Comparison of ENCODE assay signal across 8 cellular contexts in genomic region chr10:61752111-61753011, GRCh38.
A peak's percentile ranks its signal among the peaks of the same experiment; 100 is the strongest.
DNase-seq lines count a peak whose midpoint lies in the region; ATAC-seq and TF ChIP-seq lines count a peak whose summit lies in the region.

No MANE protein-coding gene starts in this region.

- no peak for TF ChIP-seq EP300 in gastroesophageal sphincter (IDR thresholded peaks at IDR 0.05)

- DNase-seq in SK-N-MC (ENCODE audit: low read depth, low spot score): peak; percentile 75
- no peak for DNase-seq in vagina (ENCODE audit: extremely low spot score in 2 of 2)
- DNase-seq in WTC11 (ENCODE audit: low spot score): no peak
- DNase-seq in NCI-H526 treated with DMSO at 0.1 percent for 48 hours (lab: John Stamatoyannopoulos, UW): no peak
- no peak for DNase-seq in NCI-H187 treated with DMSO at 0.1 percent for 48 hours (lab: John Stamatoyannopoulos, UW)

- no peaks in the 10 kb centered on the region for H3K36me3 ChIP-seq in SK-N-MC (ENCODE audit: insufficient read depth, low read length)
- H3K36me3 ChIP-seq in gastroesophageal sphincter: no peaks in the 10 kb centered on the region
- H3K36me3 ChIP-seq in vagina: no peaks in the 10 kb centered on the region

- TF ChIP-seq CTCF in gastroesophageal sphincter (IDR thresholded peaks at IDR 0.05): no peak
- no peak for TF ChIP-seq CTCF in vagina (IDR thresholded peaks at IDR 0.05)
- TF ChIP-seq CTCF in WTC11 (IDR thresholded peaks at IDR 0.05): no peak

- H3K4me1 ChIP-seq in gastroesophageal sphincter (peaks cover 5 to 53% (median 18%) of the 10 kb centered on the region in 3 donors), vagina (peaks cover 50% of the 10 kb centered on the region)

- H3K27ac ChIP-seq in SK-N-MC: peak overlapping the region; percentile 75
- peak overlapping the region in 1 of 4 donors; percentile 5 for H3K27ac ChIP-seq in gastroesophageal sphincter
- peak overlapping the region; percentile 50 for H3K27ac ChIP-seq in vagina

- peaks cover 51% of the 10 kb centered on the region for H3K4me1 Mint-ChIP-seq in WTC11

- POLR2A ChIA-PET in WTC11 (lab: Charles Lee): no interaction called here

- TF ChIP-seq POLR2A in gastroesophageal sphincter (IDR thresholded peaks at IDR 0.05) (no peak), vagina (IDR thresholded peaks at IDR 0.05) (no peak)

- H3K27me3 ChIP-seq in gastroesophageal sphincter (no peaks in the 10 kb centered on the region), vagina (no peaks in the 10 kb centered on the region)

- H3K36me3 Mint-ChIP-seq in WTC11: no peaks in the 10 kb centered on the region

- intact Hi-C loops in vagina (cut with DNase I): no loop called here

- H3K9me3 ChIP-seq in SK-N-MC (ENCODE audit: low read depth, low read length) (no peaks in the 10 kb centered on the region), gastroesophageal sphincter (no peaks in the 10 kb centered on the region), vagina (no peaks in the 10 kb centered on the region)

- H3K27me3 Mint-ChIP-seq in WTC11 (ENCODE audit: low read depth): no peaks in the 10 kb centered on the region

- WGBS in gastroesophageal sphincter (ENCODE audit: low coverage in 1 of 2), 2 donors: 49 to 64% methylated on average over 5 to 6 of the region's 6 CpGs

- CTCF ChIA-PET in WTC11 (lab: Charles Lee): interaction anchor here (0.6 to 3.6 kb wide), 7 partner anchors 9 to 936 kb away, joined by 3 to 90 read pairs (median 11); no protein-coding TSS in a partner anchor

- peak; percentile 54 for ATAC-seq in GM18867 (IDR thresholded peaks at IDR 0.05; ENCODE audit: unreplicated experiment)
- peak; percentile 47 for ATAC-seq in HG02798 (IDR thresholded peaks at IDR 0.05; ENCODE audit: poor library complexity, unreplicated experiment)
- ATAC-seq in gastroesophageal sphincter: peak; percentile 35
- ATAC-seq in WTC11: no peak

- H3K27ac Mint-ChIP-seq in WTC11: no peak overlapping the region

- no peak overlapping the region for H3K4me3 Mint-ChIP-seq in WTC11

- no peak overlapping the region for H3K9ac ChIP-seq in SK-N-MC (ENCODE audit: insufficient read length)

- H3K4me3 ChIP-seq in SK-N-MC (peak overlapping the region; percentile 57), gastroesophageal sphincter (no peak overlapping the region), vagina (no peak overlapping the region)

- H3K9me3 Mint-ChIP-seq in WTC11: no peaks in the 10 kb centered on the region

TF ChIP-seq in WTC11, 78 proteins besides CTCF, POLR2A, EP300 and RAD21 (continues in another document):
- TF ChIP-seq MLX (CRISPR knock-in tag; IDR thresholded peaks at IDR 0.05): no peak
- TF ChIP-seq TCF7 (CRISPR knock-in tag; IDR thresholded peaks at IDR 0.05; ENCODE audit: low read depth): no peak
- no peak for TF ChIP-seq CDX4 (CRISPR knock-in tag; IDR thresholded peaks at IDR 0.05; ENCODE audit: borderline replicate concordance)
- TF ChIP-seq ZNF532 (CRISPR knock-in tag; IDR thresholded peaks at IDR 0.05; ENCODE audit: borderline replicate concordance): no peak
- TF ChIP-seq, protein P1, sequence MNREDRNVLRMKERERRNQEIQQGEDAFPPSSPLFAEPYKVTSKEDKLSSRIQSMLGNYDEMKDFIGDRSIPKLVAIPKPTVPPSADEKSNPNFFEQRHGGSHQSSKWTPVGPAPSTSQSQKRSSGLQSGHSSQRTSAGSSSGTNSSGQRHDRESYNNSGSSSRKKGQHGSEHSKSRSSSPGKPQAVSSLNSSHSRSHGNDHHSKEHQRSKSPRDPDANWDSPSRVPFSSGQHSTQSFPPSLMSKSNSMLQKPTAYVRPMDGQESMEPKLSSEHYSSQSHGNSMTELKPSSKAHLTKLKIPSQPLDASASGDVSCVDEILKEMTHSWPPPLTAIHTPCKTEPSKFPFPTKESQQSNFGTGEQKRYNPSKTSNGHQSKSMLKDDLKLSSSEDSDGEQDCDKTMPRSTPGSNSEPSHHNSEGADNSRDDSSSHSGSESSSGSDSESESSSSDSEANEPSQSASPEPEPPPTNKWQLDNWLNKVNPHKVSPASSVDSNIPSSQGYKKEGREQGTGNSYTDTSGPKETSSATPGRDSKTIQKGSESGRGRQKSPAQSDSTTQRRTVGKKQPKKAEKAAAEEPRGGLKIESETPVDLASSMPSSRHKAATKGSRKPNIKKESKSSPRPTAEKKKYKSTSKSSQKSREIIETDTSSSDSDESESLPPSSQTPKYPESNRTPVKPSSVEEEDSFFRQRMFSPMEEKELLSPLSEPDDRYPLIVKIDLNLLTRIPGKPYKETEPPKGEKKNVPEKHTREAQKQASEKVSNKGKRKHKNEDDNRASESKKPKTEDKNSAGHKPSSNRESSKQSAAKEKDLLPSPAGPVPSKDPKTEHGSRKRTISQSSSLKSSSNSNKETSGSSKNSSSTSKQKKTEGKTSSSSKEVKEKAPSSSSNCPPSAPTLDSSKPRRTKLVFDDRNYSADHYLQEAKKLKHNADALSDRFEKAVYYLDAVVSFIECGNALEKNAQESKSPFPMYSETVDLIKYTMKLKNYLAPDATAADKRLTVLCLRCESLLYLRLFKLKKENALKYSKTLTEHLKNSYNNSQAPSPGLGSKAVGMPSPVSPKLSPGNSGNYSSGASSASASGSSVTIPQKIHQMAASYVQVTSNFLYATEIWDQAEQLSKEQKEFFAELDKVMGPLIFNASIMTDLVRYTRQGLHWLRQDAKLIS (CRISPR knock-in tag; IDR thresholded peaks at IDR 0.05; ENCODE audit: borderline replicate concordance): no peak
- no peak for TF ChIP-seq SOX15 (CRISPR knock-in tag; IDR thresholded peaks at IDR 0.05)
- TF ChIP-seq ESRRA (CRISPR knock-in tag; IDR thresholded peaks at IDR 0.05; ENCODE audit: borderline replicate concordance): no peak
- no peak for TF ChIP-seq RORB (CRISPR knock-in tag; IDR thresholded peaks at IDR 0.05)
- no peak for TF ChIP-seq CBFB (CRISPR knock-in tag; IDR thresholded peaks at IDR 0.05; ENCODE audit: low read depth)
- TF ChIP-seq ATF3 (CRISPR knock-in tag; conservative IDR thresholded peaks at IDR 0.05): no peak
- no peak for TF ChIP-seq FOXJ3 (CRISPR knock-in tag; IDR thresholded peaks at IDR 0.05; ENCODE audit: borderline replicate concordance)
- TF ChIP-seq EMX1 (CRISPR knock-in tag; IDR thresholded peaks at IDR 0.05): no peak
- TF ChIP-seq ATF1 (CRISPR knock-in tag; IDR thresholded peaks at IDR 0.05): no peak
- TF ChIP-seq SMAD3 (CRISPR knock-in tag; IDR thresholded peaks at IDR 0.05; ENCODE audit: borderline replicate concordance): no peak
- TF ChIP-seq NFE2L1 (CRISPR knock-in tag; IDR thresholded peaks at IDR 0.05): no peak
- no peak for TF ChIP-seq MXD4 (CRISPR knock-in tag; IDR thresholded peaks at IDR 0.05; ENCODE audit: borderline replicate concordance)
